ENCODE assay signal across 1 cellular context in genomic region chr14:78164226-78164853, GRCh38.
TF ChIP-seq lines count a peak whose summit lies in the region.

No MANE protein-coding gene starts in this region.

TF ChIP-seq in K562, 482 proteins besides CTCF, POLR2A, EP300 and RAD21 (continued from another document):
- TF ChIP-seq ZFP30 (CRISPR knock-in tag; IDR thresholded peaks at IDR 0.05; ENCODE audit: borderline replicate concordance) (no peak), RBM14 (IDR thresholded peaks at IDR 0.05; ENCODE audit: borderline replicate concordance, insufficient read depth, low read depth, low read length) (no peak), BHLHE40 (IDR thresholded peaks at IDR 0.05; ENCODE audit: low read length) (no peak), MYNN (IDR thresholded peaks at IDR 0.05) (no peak), MYNN (CRISPR knock-in tag; IDR thresholded peaks at IDR 0.05) (no peak), SMC3 (conservative IDR thresholded peaks at IDR 0.05; ENCODE audit: insufficient read depth, low read depth, low read length) (peak; percentile 54), ZNF133 (CRISPR knock-in tag; IDR thresholded peaks at IDR 0.05) (no peak), EHMT2 (IDR thresholded peaks at IDR 0.05) (0 out of 2 replicates have a peak, but pooled peaks have one; percentile 17), CHD4 (IDR thresholded peaks at IDR 0.05; ENCODE audit: insufficient read depth, insufficient replicate concordance, low read depth, low read length, poor library complexity, severe bottlenecking) (no peak), E2F4 (CRISPR knock-in tag; IDR thresholded peaks at IDR 0.05; ENCODE audit: low read depth) (no peak)
- TF ChIP-seq, protein P1, sequence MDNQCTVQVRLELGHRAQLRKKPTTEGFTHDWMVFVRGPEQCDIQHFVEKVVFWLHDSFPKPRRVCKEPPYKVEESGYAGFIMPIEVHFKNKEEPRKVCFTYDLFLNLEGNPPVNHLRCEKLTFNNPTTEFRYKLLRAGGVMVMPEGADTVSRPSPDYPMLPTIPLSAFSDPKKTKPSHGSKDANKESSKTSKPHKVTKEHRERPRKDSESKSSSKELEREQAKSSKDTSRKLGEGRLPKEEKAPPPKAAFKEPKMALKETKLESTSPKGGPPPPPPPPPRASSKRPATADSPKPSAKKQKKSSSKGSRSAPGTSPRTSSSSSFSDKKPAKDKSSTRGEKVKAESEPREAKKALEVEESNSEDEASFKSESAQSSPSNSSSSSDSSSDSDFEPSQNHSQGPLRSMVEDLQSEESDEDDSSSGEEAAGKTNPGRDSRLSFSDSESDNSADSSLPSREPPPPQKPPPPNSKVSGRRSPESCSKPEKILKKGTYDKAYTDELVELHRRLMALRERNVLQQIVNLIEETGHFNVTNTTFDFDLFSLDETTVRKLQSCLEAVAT (IDR thresholded peaks at IDR 0.05) = no peak
